ENCODE assay signal across 8 cellular contexts in the genomic region with DNA sequence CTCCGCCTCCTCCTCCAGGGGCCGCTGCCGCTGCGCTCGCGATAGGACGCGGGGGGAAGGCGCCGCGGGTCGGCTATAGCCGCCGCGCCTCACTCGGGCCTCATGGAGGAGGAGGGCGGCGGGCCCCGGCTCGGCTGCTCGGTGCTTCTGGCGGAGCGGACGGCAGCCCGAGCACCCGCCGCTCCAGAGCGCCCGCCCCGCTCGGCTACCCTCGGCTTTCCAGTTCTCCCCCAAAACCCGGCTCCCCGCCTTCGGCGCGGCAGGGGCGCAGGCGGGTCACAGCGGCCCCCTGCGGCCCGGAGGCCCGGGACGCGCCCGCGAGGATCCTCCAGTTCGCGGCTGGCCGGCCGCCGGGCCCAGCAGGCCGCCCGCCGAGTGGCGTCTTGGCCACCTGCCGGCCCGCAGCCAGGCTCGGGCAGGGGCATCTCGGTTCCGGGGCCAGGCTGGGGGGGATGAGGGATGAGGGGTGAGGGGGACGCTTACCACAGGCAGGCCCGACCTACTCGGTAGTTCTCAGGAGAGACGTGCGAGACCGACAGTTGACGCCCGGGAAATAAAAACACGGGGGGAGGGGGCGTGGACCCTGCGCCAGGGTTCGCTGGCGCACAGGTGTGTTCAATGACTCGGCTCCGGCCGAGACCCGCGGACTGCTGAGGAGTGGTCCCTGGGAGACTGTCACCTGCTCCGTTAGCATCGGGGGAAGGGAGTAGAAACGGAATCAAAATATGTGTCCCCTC. TPM values are rescaled to one million over a fixed set of nuclear protein-coding genes. Genes with fewer than 3 reads are reported as not detected.
DNase-seq lines count a peak whose midpoint lies in the region; FAIRE-seq and TF ChIP-seq lines count a peak whose summit lies in the region.

A gene with protein sequence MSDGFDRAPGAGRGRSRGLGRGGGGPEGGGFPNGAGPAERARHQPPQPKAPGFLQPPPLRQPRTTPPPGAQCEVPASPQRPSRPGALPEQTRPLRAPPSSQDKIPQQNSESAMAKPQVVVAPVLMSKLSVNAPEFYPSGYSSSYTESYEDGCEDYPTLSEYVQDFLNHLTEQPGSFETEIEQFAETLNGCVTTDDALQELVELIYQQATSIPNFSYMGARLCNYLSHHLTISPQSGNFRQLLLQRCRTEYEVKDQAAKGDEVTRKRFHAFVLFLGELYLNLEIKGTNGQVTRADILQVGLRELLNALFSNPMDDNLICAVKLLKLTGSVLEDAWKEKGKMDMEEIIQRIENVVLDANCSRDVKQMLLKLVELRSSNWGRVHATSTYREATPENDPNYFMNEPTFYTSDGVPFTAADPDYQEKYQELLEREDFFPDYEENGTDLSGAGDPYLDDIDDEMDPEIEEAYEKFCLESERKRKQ (minus strand): TSS at position 221 of the 737 bp plus-strand sequence. CDS start 231 bp downstream, outside the sequence.

- FAIRE-seq in frontal cortex (lab: Jason Lieb, UNC), result no peak

- H3K36me3 ChIP-seq in SJCRH30, result peaks cover 34% of the 10 kb centered on the region
- H3K36me3 ChIP-seq in neutrophil, result peaks cover 2% of the 10 kb centered on the region

- TF ChIP-seq CTCF in LNCAP (IDR thresholded peaks at IDR 0.05) (peak; percentile 79), neutrophil (IDR thresholded peaks at IDR 0.05) (peak; percentile 51)

- H3K4me3 ChIP-seq in SJCRH30, result peak within 1 kb of the TSS; percentile 96
- peak within 1 kb of the TSS; percentile 78 to 79 for H3K4me3 ChIP-seq in neutrophil (ENCODE audit: low read depth in 1 of 2, low read length in 1 of 2)

- DNase-seq in GF-D8 (lab: John Stamatoyannopoulos, UW) (peak; percentile 56), H4 (ENCODE audit: low spot score) (peak; percentile 70), SJCRH30 (peak; percentile 83 to 85), frontal cortex (ENCODE audit: low spot score in 2 of 2) (peak; percentile 86 to 88), superior temporal gyrus (ENCODE audit: extremely low spot score) (peak; percentile 73)
- DNase-seq in activated naive CD4-positive, alpha-beta T cell (lab: John Stamatoyannopoulos, UW), result peak; percentile 61 to 81 (median 72)

- H3K27ac ChIP-seq in SJCRH30 (peak within 1 kb of the TSS; percentile 86), neutrophil (peak within 1 kb of the TSS; percentile 91)

- H3K27me3 ChIP-seq in SJCRH30, result no peaks in the 10 kb centered on the region
- peaks cover 13% of the 10 kb centered on the region for H3K27me3 ChIP-seq in neutrophil

- H3K9me3 ChIP-seq in SJCRH30 (replicated peaks) (no peaks in the 10 kb centered on the region), neutrophil (no peaks in the 10 kb centered on the region)

- H3K4me1 ChIP-seq in SJCRH30 (peaks cover 12% of the 10 kb centered on the region), neutrophil (ENCODE audit: control insufficient read depth in 1 of 2, insufficient read depth in 1 of 2, low read depth in 1 of 2, low read length in 1 of 2) (peaks cover 14 to 17% of the 10 kb centered on the region in 2 experiments)

RNA-seq across cellular contexts. Expression of the gene that starts here (rescaled TPM):
- total RNA-seq in H4 (2014; rRNA removed; shearing (Covaris generic)), result 186 and 222 TPM in 2 replicates
- total RNA-seq in SJCRH30 (2014; rRNA removed; shearing (Covaris generic)), result 160 and 162 TPM in 2 replicates
- 221 TPM for total RNA-seq in frontal cortex

Comparison
In these comparisons a context has a peak if more than half of its experiments do, and no peak if none do; other contexts are left out.
1. Peak in every context shown above with its lines: DNase-seq, H3K4me3 ChIP-seq and H3K27ac ChIP-seq.